Comparison of ENCODE assay signal across 10 cellular contexts in genomic region chr3:120773932-120774331, GRCh38. TPM values are rescaled to one million over a fixed set of nuclear protein-coding genes. Genes with fewer than 3 reads are reported as not detected.
DNase-seq lines count a peak whose midpoint lies in the region; ATAC-seq and TF ChIP-seq lines count a peak whose summit lies in the region.
"Had no signal": no experiment of that assay in that cellular context is flagged by ENCODE, and none has a peak within 500 bp of the region (broad histone marks: within the 10 kb centered on the region; RNA-seq: fewer than 3 reads in every experiment).

No MANE protein-coding gene starts in this region.

- H3K27ac Mint-ChIP-seq in HFFc6 (no peak overlapping the region), Caco-2 (ENCODE audit: unreplicated experiment) (no peak overlapping the region)

- no peak overlapping the region for H3K4me3 ChIP-seq in fibroblast of villous mesenchyme (ENCODE audit: low read depth, low read length)
- H3K4me3 ChIP-seq in Caco-2 (ENCODE audit: low read depth, low read length), result no peak overlapping the region
- H3K4me3 ChIP-seq: left ventricle myocardium inferior had no signal

- CTCF ChIA-PET in Caco-2 (lab: Charles Lee), result no interaction called here

- peak; percentile 88 for ATAC-seq in GM18907 (IDR thresholded peaks at IDR 0.05; ENCODE audit: unreplicated experiment)
- ATAC-seq in HG03575 (IDR thresholded peaks at IDR 0.05; ENCODE audit: extremely low read depth, insufficient number of reproducible peaks, low FRiP score, unreplicated experiment), result peak; percentile 87
- no peak for ATAC-seq in Right ventricle myocardium inferior

- DNase-seq in HFFc6, result peak; percentile 42
- peak; percentile 56 for DNase-seq in fibroblast of villous mesenchyme (ENCODE audit: low read depth)
- no peak for DNase-seq in posterior vena cava (ENCODE audit: low spot score)
- DNase-seq in DMS114 treated with DMSO at 0.1 percent for 48 hours (lab: John Stamatoyannopoulos, UW; ENCODE audit: unreplicated experiment), result no peak
- no peak for DNase-seq in Caco-2
- no peak for DNase-seq in Right ventricle myocardium inferior (ENCODE audit: missing footprints)
- DNase-seq: left ventricle myocardium inferior, NCI-H2029 had no signal

- H3K27me3 Mint-ChIP-seq in HFFc6 (ENCODE audit: insufficient read depth) (0 out of 2 replicates have a peak, but pooled peaks cover 2% of the 10 kb centered on the region), Caco-2 (ENCODE audit: insufficient read depth, unreplicated experiment) (no peaks in the 10 kb centered on the region)

- POLR2A ChIA-PET in Caco-2 (lab: Charles Lee), result no interaction called here

- no peaks in the 10 kb centered on the region for H3K27me3 ChIP-seq in Caco-2 (replicated peaks; ENCODE audit: control insufficient read depth, insufficient read depth, low read length)

- BruUV-seq in Caco-2 (replicated peaks; lab: Mats Ljungman, UMichigan), result no TSS peak

- no peaks in the 10 kb centered on the region for H3K9me3 ChIP-seq in Caco-2
- H3K9me3 ChIP-seq: left ventricle myocardium inferior had no signal

- H3K36me3 ChIP-seq in Caco-2 (ENCODE audit: control insufficient read depth, insufficient read depth, low read length), result peaks cover 1% of the 10 kb centered on the region; the same call in 1 of the 2 replicates

- no peaks in the 10 kb centered on the region for H3K4me1 ChIP-seq in Caco-2

- H3K4me3 Mint-ChIP-seq in HFFc6 (no peak overlapping the region), Caco-2 (ENCODE audit: unreplicated experiment) (no peak overlapping the region)

- H3K4me1 Mint-ChIP-seq in HFFc6 (ENCODE audit: low read depth) (peaks cover 37% of the 10 kb centered on the region), Caco-2 (ENCODE audit: low read depth, unreplicated experiment) (no peaks in the 10 kb centered on the region)

- intact Hi-C loops in posterior vena cava (cut with DNase I), result no loop called here
- intact Hi-C loops in Caco-2 (cut with micrococcal nuclease; ENCODE audit: unreplicated experiment), result no loop called here
- intact Hi-C loops in Right ventricle myocardium inferior (cut with DNase I), result no loop called here

- no peak for TF ChIP-seq CTCF in HFFc6 (IDR thresholded peaks at IDR 0.05)
- TF ChIP-seq CTCF in fibroblast of villous mesenchyme (IDR thresholded peaks at IDR 0.05; ENCODE audit: insufficient read depth, low read depth, low read length), result no peak
- no peak for TF ChIP-seq CTCF in Caco-2 (IDR thresholded peaks at IDR 0.05; ENCODE audit: insufficient read depth in 1 of 2, low read depth in 1 of 2, low read length in 1 of 2, severe bottlenecking in 1 of 2, unreplicated experiment in 1 of 2)

- H3K36me3 Mint-ChIP-seq in HFFc6 (ENCODE audit: low read depth) (peaks cover 29% of the 10 kb centered on the region), Caco-2 (ENCODE audit: insufficient read depth, unreplicated experiment) (peaks cover 5% of the 10 kb centered on the region)

- H3K9me3 Mint-ChIP-seq in HFFc6 (no peaks in the 10 kb centered on the region), Caco-2 (ENCODE audit: unreplicated experiment) (no peaks in the 10 kb centered on the region)

RNA-seq across cellular contexts. Expression of gene GTF2E1, which starts 31.4 kb away (rescaled TPM):
- 10 to 100 TPM; 28.6 to 35.7 (median 29.9) TPM for total RNA-seq in HFFc6 (2021; fragmentation: NEBNext Ultra II Directional; extraction: Animal tissue kit (Norgen Biotek cat#: 25700))
- 16.1 and 32.4 TPM in 2 replicates for total RNA-seq in fibroblast of villous mesenchyme
- 10 to 100 TPM; 12.0 to 16.7 TPM for total RNA-seq in posterior vena cava
- total RNA-seq in Caco-2 (2022), result 23.7 and 30.6 TPM in 2 replicates
- total RNA-seq in Right ventricle myocardium inferior, result 15.0 TPM

RNA-seq across cellular contexts. Expression of gene RABL3, which starts 31.6 kb away (rescaled TPM):
- total RNA-seq in HFFc6 (2021; fragmentation: NEBNext Ultra II Directional; extraction: Animal tissue kit (Norgen Biotek cat#: 25700)), result 10 to 100 TPM; 32.0 to 39.4 (median 36.9) TPM
- 16.1 and 18.1 TPM in 2 replicates for total RNA-seq in fibroblast of villous mesenchyme
- 10 to 100 TPM; 16.9 to 22.3 TPM for total RNA-seq in posterior vena cava
- 13.9 and 14.6 TPM in 2 replicates for total RNA-seq in Caco-2 (2022)
- 18.2 TPM for total RNA-seq in Right ventricle myocardium inferior

Comparison
In these comparisons a context has a peak if more than half of its experiments do, and no peak if none do; other contexts are left out.
1. DNase-seq: peak in HFFc6 (single experiment) and fibroblast of villous mesenchyme (single experiment); none in posterior vena cava (single experiment), DMS114 treated with DMSO at 0.1 percent for 48 hours (single experiment), Caco-2 (0 of 2) and Right ventricle myocardium inferior (single experiment).